18 cellular contexts compared by ENCODE assay signal in genomic region chr5:163447191-163447590, GRCh38.
"Had no signal": no experiment of that assay in that cellular context is flagged by ENCODE, and none has a peak within 500 bp of the region (broad histone marks: within the 10 kb centered on the region; RNA-seq: fewer than 3 reads in every experiment).

No MANE protein-coding gene starts in this region.

- H3K27me3 ChIP-seq: hepatocyte, tibial nerve, uterus had no signal

- H3K9ac ChIP-seq: SK-N-SH had no signal

- H3K4me1 ChIP-seq: tibial nerve, uterus had no signal

- DNase-seq: activated CD4-positive, alpha-beta memory T cell treated with anti-CD3 and anti-CD28 coated beads for 36 hours; activated CD8-positive, alpha-beta memory T cell treated with anti-CD3 and anti-CD28 coated beads, Interleukin-2, amount 10 ng/mL, durations not matched to agents 7 days and 5 days; activated effector memory CD4-positive, alpha-beta T cell treated with Interleukin-2 at 50 U/mL for 16 hours; activated T-cell treated with anti-CD3 and anti-CD28 coated beads, Interleukin-2, amount 50 U/mL, for 1 hour; dermis blood vessel endothelial cell; foreskin fibroblast; left cardiac atrium; occipital lobe; SK-N-SH; stimulated activated CD4-positive, alpha-beta T cell treated with anti-CD3 and anti-CD28 coated beads, Interleukin-1b, Interleukin-23, amount 100 ng/mL, for 48 hours; stimulated activated CD8-positive, alpha-beta memory T cell treated with anti-CD3 and anti-CD28 coated beads, Interleukin-4, amount 100 ng/mL, for 48 hours; uterus; WERI-Rb-1 had no signal

- H2AFZ ChIP-seq: hepatocyte had no signal

- H3K27ac Mint-ChIP-seq: activated CD4-positive, alpha-beta memory T cell treated with anti-CD3 and anti-CD28 coated beads for 36 hours; activated CD8-positive, alpha-beta memory T cell treated with anti-CD3 and anti-CD28 coated beads, Interleukin-2, amount 10 ng/mL, durations not matched to agents 7 days and 5 days; activated naive CD4-positive, alpha-beta T cell treated with anti-CD3 and anti-CD28 coated beads, Interleukin-2, amount 50 U/mL, for 24 hours had no signal

- H3K27me3 Mint-ChIP-seq: activated CD4-positive, alpha-beta memory T cell treated with anti-CD3 and anti-CD28 coated beads for 36 hours; activated CD8-positive, alpha-beta memory T cell treated with anti-CD3 and anti-CD28 coated beads, Interleukin-2, amount 10 ng/mL, durations not matched to agents 7 days and 5 days; activated naive CD4-positive, alpha-beta T cell treated with anti-CD3 and anti-CD28 coated beads, Interleukin-2, amount 50 U/mL, for 24 hours; stimulated activated naive CD8-positive, alpha-beta T cell treated with anti-CD3 and anti-CD28 coated beads, Interleukin-15, Interleukin-2, amounts not matched to agents 100 ng/mL and 50 ng/mL, for 24 hours had no signal

- H3K4me2 ChIP-seq: hepatocyte, SK-N-SH had no signal

- H3K36me3 ChIP-seq: uterus had no signal

- H3K9me3 ChIP-seq: SK-N-SH, tibial nerve, uterus had no signal

- ATAC-seq: activated CD8-positive, alpha-beta memory T cell treated with anti-CD3 and anti-CD28 coated beads, Interleukin-2, amount 10 ng/mL, durations not matched to agents 7 days and 5 days; left cardiac atrium had no signal

- H3K27ac ChIP-seq: epithelial cell of prostate, hepatocyte, tibial nerve, uterus, WERI-Rb-1 had no signal

- H3K4me3 ChIP-seq: hepatocyte, tibial nerve, uterus had no signal

- H3K4me3 Mint-ChIP-seq: activated CD4-positive, alpha-beta memory T cell treated with anti-CD3 and anti-CD28 coated beads for 36 hours; activated CD8-positive, alpha-beta memory T cell treated with anti-CD3 and anti-CD28 coated beads, Interleukin-2, amount 10 ng/mL, durations not matched to agents 7 days and 5 days; activated naive CD4-positive, alpha-beta T cell treated with anti-CD3 and anti-CD28 coated beads, Interleukin-2, amount 50 U/mL, for 24 hours; stimulated activated naive CD8-positive, alpha-beta T cell treated with anti-CD3 and anti-CD28 coated beads, Interleukin-15, Interleukin-2, amounts not matched to agents 100 ng/mL and 50 ng/mL, for 24 hours had no signal
